ENCODE assay signal across 16 cellular contexts in the genomic region with DNA sequence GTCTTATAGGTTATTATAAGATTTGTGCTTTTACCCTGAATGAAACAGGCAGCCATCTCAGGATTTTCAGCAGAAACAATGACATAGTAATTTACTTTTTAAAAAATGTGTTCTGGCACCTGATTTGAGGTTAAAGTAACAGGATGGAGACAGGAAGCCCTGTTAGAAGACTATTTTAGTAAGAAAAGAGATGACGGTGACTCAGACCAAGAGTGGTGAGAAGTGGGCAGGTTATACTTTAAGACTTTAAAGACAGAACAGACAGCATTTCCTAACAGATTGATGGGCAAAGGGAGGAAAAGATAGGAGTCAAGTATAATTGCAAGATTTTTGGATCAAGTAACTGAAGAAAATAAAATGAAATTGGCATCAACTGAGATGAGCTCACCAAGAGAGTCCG.
DNase-seq lines count a peak whose midpoint lies in the region; ATAC-seq and TF ChIP-seq lines count a peak whose summit lies in the region.
"Had no signal": no experiment of that assay in that cellular context is flagged by ENCODE, and none has a peak within 500 bp of the region (broad histone marks: within the 10 kb centered on the region; RNA-seq: fewer than 3 reads in every experiment).

No MANE protein-coding gene starts in this region.

- H3K27me3 ChIP-seq in BE2C, result no peaks in the 10 kb centered on the region
- H3K27me3 ChIP-seq: right atrium auricular region had no signal

- no peaks in the 10 kb centered on the region for H3K9me3 ChIP-seq in BE2C
- H3K9me3 ChIP-seq: A549, right atrium auricular region, thoracic aorta had no signal

- TF ChIP-seq CTCF in BE2C (IDR thresholded peaks at IDR 0.05; ENCODE audit: low read depth, low read length), result no peak

- H3K4me1 Mint-ChIP-seq in activated T-cell treated with anti-CD3 and anti-CD28 coated beads, Interleukin-2, amount 50 U/mL, for 72 hours (ENCODE audit: low read depth), result peaks cover 12% of the 10 kb centered on the region
- peaks cover 3% of the 10 kb centered on the region for H3K4me1 Mint-ChIP-seq in activated T-helper 17 cell treated with anti-CD3 and anti-CD28 coated beads, Interleukin-2, amount 50 U/mL, for 72 hours

- no peak for DNase-seq in activated T-cell treated with anti-CD3 and anti-CD28 coated beads, Interleukin-2, amount 50 U/mL, for 72 hours
- DNase-seq in activated T-cell treated with anti-CD3 and anti-CD28 coated beads for 4 hours (no peak), BE2C (no peak), kidney tubule cell (ENCODE audit: low spot score) (no peak)
- no peak for DNase-seq in stimulated activated naive CD8-positive, alpha-beta T cell treated with anti-CD3 and anti-CD28 coated beads, Interleukin-15, Interleukin-2, amounts not matched to agents 100 U/mL and 50 U/mL, for 24 hours
- DNase-seq: DMS 273 treated with DMSO at 0.1 percent for 48 hours, foreskin melanocyte, kidney glomerular epithelial cell, NCI-H510A, T-helper 9 cell had no signal

- no peak overlapping the region for H3K4me3 ChIP-seq in BE2C (ENCODE audit: low read depth, low read length)
- H3K4me3 ChIP-seq: A549, right atrium auricular region, thoracic aorta had no signal

- no peaks in the 10 kb centered on the region for H3K9me3 Mint-ChIP-seq in activated T-cell treated with anti-CD3 and anti-CD28 coated beads, Interleukin-2, amount 50 U/mL, for 72 hours
- no peaks in the 10 kb centered on the region for H3K9me3 Mint-ChIP-seq in activated T-helper 17 cell treated with anti-CD3 and anti-CD28 coated beads, Interleukin-2, amount 50 U/mL, for 72 hours

- H3K4me3 Mint-ChIP-seq in activated T-cell treated with anti-CD3 and anti-CD28 coated beads, Interleukin-2, amount 50 U/mL, for 72 hours, result no peak overlapping the region
- H3K4me3 Mint-ChIP-seq in activated T-helper 17 cell treated with anti-CD3 and anti-CD28 coated beads, Interleukin-2, amount 50 U/mL, for 72 hours, result no peak overlapping the region

- H3K4me1 ChIP-seq in BE2C, result peaks cover 15% of the 10 kb centered on the region
- H3K4me1 ChIP-seq: A549, right atrium auricular region had no signal

- no peaks in the 10 kb centered on the region for H3K36me3 Mint-ChIP-seq in activated T-cell treated with anti-CD3 and anti-CD28 coated beads, Interleukin-2, amount 50 U/mL, for 72 hours (ENCODE audit: insufficient read depth in 2 of 2)
- H3K36me3 Mint-ChIP-seq in activated T-helper 17 cell treated with anti-CD3 and anti-CD28 coated beads, Interleukin-2, amount 50 U/mL, for 72 hours (ENCODE audit: low read depth), result no peaks in the 10 kb centered on the region

- ATAC-seq in activated T-cell treated with anti-CD3 and anti-CD28 coated beads, Interleukin-2, amount 50 U/mL, for 72 hours (replicated peaks in 1 of 2), result peak in 1 of 2 donors; percentile 53
- peak; percentile 97 for ATAC-seq in GM21619 (IDR thresholded peaks at IDR 0.05; ENCODE audit: unreplicated experiment)
- ATAC-seq in HG03139 (IDR thresholded peaks at IDR 0.05; ENCODE audit: unreplicated experiment), result peak; percentile 96
- peak; percentile 43 for ATAC-seq in stimulated activated naive CD8-positive, alpha-beta T cell treated with anti-CD3 and anti-CD28 coated beads, Interleukin-15, Interleukin-2, amounts not matched to agents 100 U/mL and 50 U/mL, for 24 hours
- ATAC-seq in activated T-helper 17 cell treated with anti-CD3 and anti-CD28 coated beads, Interleukin-2, amount 50 U/mL, for 72 hours (replicated peaks), result no peak
- ATAC-seq: A549 had no signal

- H3K27me3 Mint-ChIP-seq in activated T-cell treated with anti-CD3 and anti-CD28 coated beads, Interleukin-2, amount 50 U/mL, for 72 hours (ENCODE audit: low read depth), result peaks cover 7% of the 10 kb centered on the region
- peaks cover 6% of the 10 kb centered on the region for H3K27me3 Mint-ChIP-seq in activated T-helper 17 cell treated with anti-CD3 and anti-CD28 coated beads, Interleukin-2, amount 50 U/mL, for 72 hours

- no peaks in the 10 kb centered on the region; the same call in 1 of the 2 replicates for H3K36me3 ChIP-seq in BE2C
- H3K36me3 ChIP-seq: right atrium auricular region, thoracic aorta had no signal

- H3K27ac Mint-ChIP-seq in activated T-cell treated with anti-CD3 and anti-CD28 coated beads, Interleukin-2, amount 50 U/mL, for 72 hours, result peak overlapping the region; percentile 7
- H3K27ac Mint-ChIP-seq in activated T-helper 17 cell treated with anti-CD3 and anti-CD28 coated beads, Interleukin-2, amount 50 U/mL, for 72 hours, result no peak overlapping the region
